13 cellular contexts compared by ENCODE assay signal in the genomic region with DNA sequence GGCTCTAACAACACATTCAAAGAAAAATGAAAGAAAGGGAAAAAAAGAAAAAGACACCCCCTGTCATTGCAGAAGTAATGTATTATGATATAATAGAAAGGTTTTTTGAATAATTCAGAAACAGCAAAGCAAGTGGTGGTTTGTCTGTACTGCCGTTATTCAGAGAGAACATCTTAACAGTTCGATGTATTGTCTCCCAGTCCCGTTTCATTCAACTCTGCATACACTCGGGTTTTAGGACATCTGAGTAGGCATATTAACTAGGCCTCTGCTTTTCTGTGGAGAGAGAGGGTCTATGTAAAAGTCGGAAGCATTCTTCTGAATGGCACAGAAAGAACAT.
DNase-seq lines count a peak whose midpoint lies in the region; ATAC-seq and TF ChIP-seq lines count a peak whose summit lies in the region.
"Had no signal": no experiment of that assay in that cellular context is flagged by ENCODE, and none has a peak within 500 bp of the region (broad histone marks: within the 10 kb centered on the region; RNA-seq: fewer than 3 reads in every experiment).

No MANE protein-coding gene starts in this region.

- H3K27me3 Mint-ChIP-seq in WTC11 (ENCODE audit: low read depth) = no peaks in the 10 kb centered on the region

- H3K36me3 Mint-ChIP-seq in WTC11 = peaks cover 11% of the 10 kb centered on the region
- H3K36me3 Mint-ChIP-seq: immature natural killer cell had no signal

- peak; percentile 51 for DNase-seq in A673 (ENCODE audit: low spot score)
- DNase-seq in WTC11 (ENCODE audit: low spot score) = no peak
- no peak for DNase-seq in right atrium auricular region (ENCODE audit: low spot score)
- no peak for DNase-seq in sciatic nerve (ENCODE audit: low spot score)
- DNase-seq in retina = no peak
- DNase-seq: activated naive CD8-positive, alpha-beta T cell treated with anti-CD3 and anti-CD28 coated beads, Interleukin-2, amount 10 ng/mL, durations not matched to agents 7 days and 5 days; cortex of kidney; immature natural killer cell; MV-4-11; NCI-H2171 treated with DMSO at 0.1 percent for 48 hours had no signal

- BruUV-seq in A673 (replicated peaks; lab: Mats Ljungman, UMichigan) = no TSS peak

- TF ChIP-seq CTCF in A673 (conservative IDR thresholded peaks at IDR 0.05; ENCODE audit: low read depth, low read length) (no peak), WTC11 (IDR thresholded peaks at IDR 0.05) (no peak), right atrium auricular region (IDR thresholded peaks at IDR 0.05) (no peak)

- no peak overlapping the region for H3K27ac ChIP-seq in A673 (ENCODE audit: low read depth, low read length, poor library complexity, severe bottlenecking)
- peak overlapping the region; percentile 44 to 52 for H3K27ac ChIP-seq in right atrium auricular region

- ATAC-seq in WTC11 = no peak
- peak; percentile 61 for ATAC-seq in sciatic nerve
- no peak for ATAC-seq in HG03432 (IDR thresholded peaks at IDR 0.05; ENCODE audit: unreplicated experiment)
- ATAC-seq in HG03175 (IDR thresholded peaks at IDR 0.05; ENCODE audit: unreplicated experiment) = no peak
- no peak for ATAC-seq in GM19455 (IDR thresholded peaks at IDR 0.05; ENCODE audit: unreplicated experiment)

- H3K4me1 Mint-ChIP-seq in WTC11 = peaks cover 68% of the 10 kb centered on the region
- H3K4me1 Mint-ChIP-seq: activated naive CD8-positive, alpha-beta T cell treated with anti-CD3 and anti-CD28 coated beads, Interleukin-2, amount 10 ng/mL, durations not matched to agents 7 days and 5 days; immature natural killer cell had no signal

- H3K36me3 ChIP-seq in A673 (ENCODE audit: insufficient read depth, low read length, poor library complexity, severe bottlenecking) = no peaks in the 10 kb centered on the region
- H3K36me3 ChIP-seq in right atrium auricular region = no peaks in the 10 kb centered on the region

- peaks cover 10% of the 10 kb centered on the region for H3K9me3 Mint-ChIP-seq in WTC11
- H3K9me3 Mint-ChIP-seq: activated naive CD8-positive, alpha-beta T cell treated with anti-CD3 and anti-CD28 coated beads, Interleukin-2, amount 10 ng/mL, durations not matched to agents 7 days and 5 days; immature natural killer cell had no signal

- H3K4me3 ChIP-seq in A673 (ENCODE audit: low read depth, low read length, poor library complexity, severe bottlenecking) (no peak overlapping the region), right atrium auricular region (no peak overlapping the region)

- H3K9me3 ChIP-seq in A673 (ENCODE audit: low read depth, low read length, poor library complexity, severe bottlenecking) = no peaks in the 10 kb centered on the region
- H3K9me3 ChIP-seq in right atrium auricular region = no peaks in the 10 kb centered on the region

- H3K27me3 ChIP-seq in A673 (replicated peaks; ENCODE audit: insufficient read depth, low read depth, low read length, poor library complexity) (no peaks in the 10 kb centered on the region), right atrium auricular region (no peaks in the 10 kb centered on the region)

- intact Hi-C loops in A673 (cut with micrococcal nuclease; ENCODE audit: unreplicated experiment) = no loop called here
- intact Hi-C loops in sciatic nerve (cut with DNase I) = no loop called here

- CTCF ChIA-PET in A673 (lab: Charles Lee) = no interaction called here
- CTCF ChIA-PET in WTC11 (lab: Charles Lee) = no interaction called here

- peaks cover 52% of the 10 kb centered on the region for H3K4me1 ChIP-seq in A673 (ENCODE audit: insufficient read depth, low read length, poor library complexity, severe bottlenecking)
- H3K4me1 ChIP-seq in right atrium auricular region = peaks cover 0 to 51% of the 10 kb centered on the region in 2 donors

- no peak overlapping the region for H3K4me3 Mint-ChIP-seq in WTC11
- H3K4me3 Mint-ChIP-seq: activated naive CD8-positive, alpha-beta T cell treated with anti-CD3 and anti-CD28 coated beads, Interleukin-2, amount 10 ng/mL, durations not matched to agents 7 days and 5 days; immature natural killer cell had no signal

- POLR2A ChIA-PET in A673 (lab: Charles Lee; ENCODE audit: low non-redundant PET) (no interaction called here), WTC11 (lab: Charles Lee) (no interaction called here)

- peak overlapping the region; percentile 98 for H3K27ac Mint-ChIP-seq in WTC11
- H3K27ac Mint-ChIP-seq: activated naive CD8-positive, alpha-beta T cell treated with anti-CD3 and anti-CD28 coated beads, Interleukin-2, amount 10 ng/mL, durations not matched to agents 7 days and 5 days; immature natural killer cell had no signal

TF ChIP-seq in WTC11, 78 proteins besides CTCF, POLR2A, EP300 and RAD21:
- TF ChIP-seq, protein P1, sequence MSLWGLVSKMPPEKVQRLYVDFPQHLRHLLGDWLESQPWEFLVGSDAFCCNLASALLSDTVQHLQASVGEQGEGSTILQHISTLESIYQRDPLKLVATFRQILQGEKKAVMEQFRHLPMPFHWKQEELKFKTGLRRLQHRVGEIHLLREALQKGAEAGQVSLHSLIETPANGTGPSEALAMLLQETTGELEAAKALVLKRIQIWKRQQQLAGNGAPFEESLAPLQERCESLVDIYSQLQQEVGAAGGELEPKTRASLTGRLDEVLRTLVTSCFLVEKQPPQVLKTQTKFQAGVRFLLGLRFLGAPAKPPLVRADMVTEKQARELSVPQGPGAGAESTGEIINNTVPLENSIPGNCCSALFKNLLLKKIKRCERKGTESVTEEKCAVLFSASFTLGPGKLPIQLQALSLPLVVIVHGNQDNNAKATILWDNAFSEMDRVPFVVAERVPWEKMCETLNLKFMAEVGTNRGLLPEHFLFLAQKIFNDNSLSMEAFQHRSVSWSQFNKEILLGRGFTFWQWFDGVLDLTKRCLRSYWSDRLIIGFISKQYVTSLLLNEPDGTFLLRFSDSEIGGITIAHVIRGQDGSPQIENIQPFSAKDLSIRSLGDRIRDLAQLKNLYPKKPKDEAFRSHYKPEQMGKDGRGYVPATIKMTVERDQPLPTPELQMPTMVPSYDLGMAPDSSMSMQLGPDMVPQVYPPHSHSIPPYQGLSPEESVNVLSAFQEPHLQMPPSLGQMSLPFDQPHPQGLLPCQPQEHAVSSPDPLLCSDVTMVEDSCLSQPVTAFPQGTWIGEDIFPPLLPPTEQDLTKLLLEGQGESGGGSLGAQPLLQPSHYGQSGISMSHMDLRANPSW (CRISPR knock-in tag; conservative IDR thresholded peaks at IDR 0.05; ENCODE audit: low read depth) = no peak
